ENCODE assay signal across 7 cellular contexts in genomic region chr6:33428219-33428890, GRCh38. TPM values are rescaled to one million over a fixed set of nuclear protein-coding genes. Genes with fewer than 3 reads are reported as not detected.
DNase-seq lines count a peak whose midpoint lies in the region; ATAC-seq and TF ChIP-seq lines count a peak whose summit lies in the region.

No MANE protein-coding gene starts in this region.

- no peaks in the 10 kb centered on the region for H3K36me3 ChIP-seq in KMS-11 (ENCODE audit: insufficient read depth)
- peaks cover 8% of the 10 kb centered on the region for H3K36me3 ChIP-seq in fibroblast of lung (ENCODE audit: control insufficient read depth, insufficient read depth, low read length)
- no peaks in the 10 kb centered on the region for H3K36me3 ChIP-seq in neutrophil

- peaks cover 45% of the 10 kb centered on the region for H3K4me1 ChIP-seq in KMS-11 (ENCODE audit: low read depth, poor library complexity, severe bottlenecking)
- peaks cover 36% of the 10 kb centered on the region for H3K4me1 ChIP-seq in fibroblast of lung (ENCODE audit: control insufficient read depth, extremely low read depth, insufficient read depth, low read length)
- peaks cover 47 to 60% of the 10 kb centered on the region in 2 experiments for H3K4me1 ChIP-seq in neutrophil (ENCODE audit: control insufficient read depth in 1 of 2, insufficient read depth in 1 of 2, low read depth in 1 of 2, low read length in 1 of 2)

- H3K4me3 ChIP-seq in KMS-11 (IDR thresholded peaks at IDR 0.05; ENCODE audit: insufficient read depth, low read depth, low read length) (no peak overlapping the region), fibroblast of lung (replicated peaks in 1 of 4; ENCODE audit: control extremely low read depth in 1 of 4, insufficient read depth in 1 of 4, low read depth in 3 of 4, low read length in 4 of 4) (peak overlapping the region; percentile 36 to 57 (median 46)), neutrophil (ENCODE audit: low read depth in 1 of 2, low read length in 1 of 2) (peak overlapping the region; percentile 31 to 41)

- H3K27me3 ChIP-seq in KMS-11 (ENCODE audit: insufficient read depth, low read depth) (no peaks in the 10 kb centered on the region), fibroblast of lung (ENCODE audit: control insufficient read depth, insufficient read depth, low read length) (no peaks in the 10 kb centered on the region), neutrophil (peaks cover 67% of the 10 kb centered on the region)

- H3K79me2 ChIP-seq in KMS-11 (ENCODE audit: insufficient read depth, low read depth), result no peaks in the 10 kb centered on the region
- peaks cover 28% of the 10 kb centered on the region for H3K79me2 ChIP-seq in fibroblast of lung (ENCODE audit: control insufficient read depth, insufficient read depth, low read length)

- TF ChIP-seq CTCF in KMS-11 (conservative IDR thresholded peaks at IDR 0.05; ENCODE audit: low read depth, low read length) (peak; percentile 64), fibroblast of lung (conservative IDR thresholded peaks at IDR 0.05 in 1 of 2, IDR thresholded peaks at IDR 0.05 in 1 of 2; ENCODE audit: low read depth in 1 of 2, low read length in 2 of 2) (peak; percentile 6 to 32), neutrophil (IDR thresholded peaks at IDR 0.05) (no peak)

- no peaks in the 10 kb centered on the region for H3K9me3 ChIP-seq in fibroblast of lung (ENCODE audit: control insufficient read depth, insufficient read depth, low read depth, low read length)
- H3K9me3 ChIP-seq in neutrophil, result no peaks in the 10 kb centered on the region

- no peak for ATAC-seq in GM18520 (IDR thresholded peaks at IDR 0.05; ENCODE audit: unreplicated experiment)

- H3K9ac ChIP-seq in KMS-11, result peak overlapping the region; percentile 60; the same call in 1 of the 2 replicates
- H3K9ac ChIP-seq in fibroblast of lung (ENCODE audit: insufficient read depth, low read length), result no peak overlapping the region

- H3K27ac ChIP-seq in KMS-11 (peak overlapping the region; percentile 8; the same call in 1 of the 2 replicates), fibroblast of lung (ENCODE audit: insufficient read depth, low read length) (no peak overlapping the region), neutrophil (no peak overlapping the region)

- H2AFZ ChIP-seq in KMS-11 (ENCODE audit: low read depth) (peak overlapping the region; percentile 67; the same call in 1 of the 2 replicates), fibroblast of lung (ENCODE audit: low read length) (no peak overlapping the region)

- H3K4me2 ChIP-seq in KMS-11 (peak overlapping the region; percentile 27), fibroblast of lung (ENCODE audit: extremely low read depth, insufficient read depth, low read length) (peak overlapping the region; percentile 75)

- H4K20me1 ChIP-seq in KMS-11 (ENCODE audit: insufficient read depth) (no peaks in the 10 kb centered on the region), fibroblast of lung (ENCODE audit: control insufficient read depth, extremely low read depth, insufficient read depth, low read length) (no peaks in the 10 kb centered on the region)

- DNase-seq in GDM1 (lab: John Stamatoyannopoulos, UW) (peak; percentile 29), fibroblast of lung (ENCODE audit: low read depth in 2 of 2) (no peak), mucosa of gallbladder (ENCODE audit: low spot score) (no peak)
- peak; percentile 27 for DNase-seq in activated CD4-positive, alpha-beta T cell treated with anti-CD3 and anti-CD28 coated beads, Interleukin-2, amount 50 U/mL, for 1 hour

RNA-seq across cellular contexts. Expression of gene SYNGAP1, which starts 8.5 kb away (rescaled TPM):
- total RNA-seq in fibroblast of lung (4.6 and 7.3 TPM in 2 replicates), mucosa of gallbladder (31.0 TPM)
- polyA plus RNA-seq in fibroblast of lung, result 3.6 and 5.9 TPM in 2 replicates
- 13.7 and 14.9 TPM in 2 replicates for polyA plus RNA-seq in fibroblast of lung (2012)
- polyA minus RNA-seq in fibroblast of lung (ENCODE audit: low replicate concordance), result 8.8 and 12.5 TPM in 2 replicates

RNA-seq across cellular contexts. Expression of gene CUTA, which starts 10.4 kb away (rescaled TPM):
- total RNA-seq in fibroblast of lung, result 105 and 127 TPM in 2 replicates
- polyA plus RNA-seq in fibroblast of lung, result 264 and 347 TPM in 2 replicates
- polyA plus RNA-seq in fibroblast of lung (2012), result 404 and 504 TPM in 2 replicates
- 203 and 241 TPM in 2 replicates for polyA minus RNA-seq in fibroblast of lung (ENCODE audit: low replicate concordance)
- total RNA-seq in mucosa of gallbladder, result 238 TPM

RNA-seq across cellular contexts. Expression of gene PHF1, which starts 17.5 kb away (rescaled TPM):
- 24.4 and 28.9 TPM in 2 replicates for total RNA-seq in fibroblast of lung
- polyA plus RNA-seq in fibroblast of lung, result 29.6 and 32.9 TPM in 2 replicates
- 33.7 and 33.9 TPM in 2 replicates for polyA plus RNA-seq in fibroblast of lung (2012)
- 47.0 and 75.3 TPM in 2 replicates for polyA minus RNA-seq in fibroblast of lung (ENCODE audit: low replicate concordance)
- total RNA-seq in mucosa of gallbladder, result 82.3 TPM

RNA-seq across cellular contexts. Expression of gene ZBTB9, which starts 26.0 kb away (rescaled TPM):
- total RNA-seq in fibroblast of lung (4.1 and 4.9 TPM in 2 replicates), mucosa of gallbladder (8.0 TPM)
- 5.2 and 6.7 TPM in 2 replicates for polyA plus RNA-seq in fibroblast of lung
- polyA plus RNA-seq in fibroblast of lung (2012), result 5.6 and 8.8 TPM in 2 replicates
- polyA minus RNA-seq in fibroblast of lung (ENCODE audit: low replicate concordance), result 5.5 and 10.2 TPM in 2 replicates

RNA-seq across cellular contexts. Expression of gene KIFC1, which starts 36.7 kb away (rescaled TPM):
- total RNA-seq in fibroblast of lung (0.51 and 5.3 TPM in 2 replicates), mucosa of gallbladder (2.1 TPM)
- 8.0 and 36.6 TPM in 2 replicates for polyA plus RNA-seq in fibroblast of lung
- 7.5 and 33.4 TPM in 2 replicates for polyA plus RNA-seq in fibroblast of lung (2012)
- polyA minus RNA-seq in fibroblast of lung (ENCODE audit: low replicate concordance), result 6.1 and 27.2 TPM in 2 replicates

Comparison
In these comparisons a context has a peak if more than half of its experiments do, and no peak if none do; other contexts are left out.
1. DNase-seq: peak in GDM1 (single experiment) and activated CD4-positive, alpha-beta T cell treated with anti-CD3 and anti-CD28 coated beads, Interleukin-2, amount 50 U/mL, for 1 hour (single experiment); none in fibroblast of lung (0 of 2) and mucosa of gallbladder (single experiment).